ENCODE assay signal across 9 cellular contexts in genomic region chr17:18362509-18363020, GRCh38. TPM values are rescaled to one million over a fixed set of nuclear protein-coding genes. Genes with fewer than 3 reads are reported as not detected.
DNase-seq lines count a peak whose midpoint lies in the region; ATAC-seq and TF ChIP-seq lines count a peak whose summit lies in the region.
"Had no signal": no experiment of that assay in that cellular context is flagged by ENCODE, and none has a peak within 500 bp of the region (broad histone marks: within the 10 kb centered on the region; RNA-seq: fewer than 3 reads in every experiment).

No MANE protein-coding gene starts in this region.

- peaks cover 24% of the 10 kb centered on the region for H3K79me2 ChIP-seq in parathyroid adenoma

- ATAC-seq in GM21528 (IDR thresholded peaks at IDR 0.05; ENCODE audit: low FRiP score, unreplicated experiment) (no peak), HG03521 (IDR thresholded peaks at IDR 0.05; ENCODE audit: unreplicated experiment) (no peak)

- H3K9ac ChIP-seq in parathyroid adenoma: peak overlapping the region; percentile 94

- H3K4me1 ChIP-seq in right atrium auricular region (peaks cover 0 to 9% of the 10 kb centered on the region in 2 donors), parathyroid adenoma (peaks cover 20% of the 10 kb centered on the region)

- H3K4me2 ChIP-seq in parathyroid adenoma (ENCODE audit: low read length): peak overlapping the region; percentile 94

- DNase-seq in DMS53 (lab: John Stamatoyannopoulos, UW) (peak; percentile 47), DMS53 treated with DMSO at 0.1 percent for 48 hours (lab: John Stamatoyannopoulos, UW; ENCODE audit: unreplicated experiment) (no peak), LNCaP clone FGC (ENCODE audit: low read depth) (peak; percentile 62), right atrium auricular region (ENCODE audit: low spot score) (peak; percentile 71)

- TF ChIP-seq CTCF in LNCaP clone FGC (IDR thresholded peaks at IDR 0.05; ENCODE audit: control insufficient read depth, extremely low read depth, insufficient read depth): no peak
- TF ChIP-seq CTCF in right atrium auricular region (IDR thresholded peaks at IDR 0.05): no peak
- TF ChIP-seq CTCF in parathyroid adenoma (IDR thresholded peaks at IDR 0.05): peak; percentile 16

- no peaks in the 10 kb centered on the region for H3K36me3 ChIP-seq in right atrium auricular region
- no peaks in the 10 kb centered on the region for H3K36me3 ChIP-seq in parathyroid adenoma (ENCODE audit: control insufficient read depth, insufficient read depth, low read length)

- peak overlapping the region; percentile 89 for H2AFZ ChIP-seq in parathyroid adenoma

- H3K27ac ChIP-seq in angular gyrus (ENCODE audit: low read depth, low read length) (peak overlapping the region; percentile 90), right atrium auricular region (peak overlapping the region; percentile 56 to 76), parathyroid adenoma (peak overlapping the region; percentile 99)

- H3K9me3 ChIP-seq in right atrium auricular region (no peaks in the 10 kb centered on the region), parathyroid adenoma (ENCODE audit: control insufficient read depth, low read length) (no peaks in the 10 kb centered on the region)

- H3K27me3 ChIP-seq in right atrium auricular region (no peaks in the 10 kb centered on the region), parathyroid adenoma (ENCODE audit: control insufficient read depth, insufficient read depth, low read length) (no peaks in the 10 kb centered on the region)

- peak overlapping the region; percentile 83 for H3K4me3 ChIP-seq in LNCaP clone FGC (ENCODE audit: low read depth, low read length)
- peak overlapping the region; percentile 85 to 88 for H3K4me3 ChIP-seq in right atrium auricular region
- peak overlapping the region; percentile 82 for H3K4me3 ChIP-seq in parathyroid adenoma (ENCODE audit: low read depth, low read length)

RNA-seq across cellular contexts. Expression of gene SHMT1, which starts 0.8 kb away (rescaled TPM):
- total RNA-seq in right atrium auricular region: 1 to 10 TPM; 5.1 to 8.5 TPM

RNA-seq across cellular contexts. Expression of gene EVPLL, which starts 15.0 kb away (rescaled TPM):
- total RNA-seq in right atrium auricular region: not detected
- total RNA-seq: dermis microvascular lymphatic vessel endothelial cell had no signal

RNA-seq across cellular contexts. Expression of gene SMCR8, which starts 47.5 kb away (rescaled TPM):
- total RNA-seq in right atrium auricular region: 10 to 100 TPM; 11.1 to 11.4 TPM

RNA-seq across cellular contexts. Expression of gene TOP3A, which starts 47.8 kb away (rescaled TPM):
- 10 to 100 TPM; 12.6 to 18.8 TPM for total RNA-seq in right atrium auricular region
